ENCODE assay signal across 8 cellular contexts in the genomic region with DNA sequence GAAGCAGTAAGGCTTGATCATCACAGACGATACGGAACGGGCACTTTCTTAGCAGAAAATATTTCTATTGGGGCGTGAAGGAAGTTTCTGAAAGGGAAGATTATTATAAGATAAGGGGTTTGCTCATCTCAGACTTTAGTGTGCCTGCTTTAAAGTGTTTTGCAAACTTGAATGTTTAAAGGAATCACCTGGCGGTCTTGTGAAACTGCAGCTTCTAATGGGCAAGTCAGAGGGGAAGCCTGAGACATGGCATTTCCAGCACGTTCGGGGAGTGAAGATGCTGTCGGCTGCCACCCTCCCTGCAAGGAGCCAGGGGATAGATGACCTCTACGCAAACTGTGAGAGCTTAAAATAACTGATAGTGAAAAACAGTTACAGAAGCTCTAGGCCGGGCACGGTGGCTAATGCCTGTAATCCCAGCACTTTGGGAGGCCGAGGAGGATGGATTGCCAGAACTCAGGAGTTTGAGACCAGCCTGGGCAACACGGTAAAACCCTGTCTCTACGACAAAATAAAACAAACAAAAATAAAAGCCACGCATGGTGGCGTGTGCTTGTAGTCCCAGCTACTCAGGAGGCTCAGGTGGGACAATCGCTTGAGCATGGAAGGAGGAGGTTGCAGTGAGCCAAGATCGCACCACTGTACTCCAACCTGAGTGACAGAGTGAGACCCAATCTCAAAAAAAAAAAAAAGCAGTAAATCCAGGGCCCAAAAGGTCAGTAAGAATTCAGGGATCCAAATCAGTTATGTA. TPM values are rescaled to one million over a fixed set of nuclear protein-coding genes. Genes with fewer than 3 reads are reported as not detected.
DNase-seq lines count a peak whose midpoint lies in the region; ATAC-seq and TF ChIP-seq lines count a peak whose summit lies in the region.

No MANE protein-coding gene starts in this region.

- peak; percentile 2 for ATAC-seq in GM19395 (IDR thresholded peaks at IDR 0.05; ENCODE audit: unreplicated experiment)
- no peak for ATAC-seq in RWPE2 (ENCODE audit: low read depth)
- ATAC-seq in HG03139 (IDR thresholded peaks at IDR 0.05; ENCODE audit: unreplicated experiment) = no peak
- no peak for ATAC-seq in HG02938 (IDR thresholded peaks at IDR 0.05; ENCODE audit: unreplicated experiment)

- DNase-seq in RWPE2 (ENCODE audit: low spot score) (no peak), epithelial cell of proximal tubule (ENCODE audit: low read depth) (no peak), NCI-H510A treated with DMSO at 0.1 percent for 48 hours (lab: John Stamatoyannopoulos, UW) (no peak), NCI-H1694 (lab: John Stamatoyannopoulos, UW) (no peak)

- H3K27me3 ChIP-seq in RWPE2 (ENCODE audit: insufficient read depth, poor library complexity, severe bottlenecking) = no peaks in the 10 kb centered on the region
- no peaks in the 10 kb centered on the region for H3K27me3 ChIP-seq in parathyroid adenoma (ENCODE audit: control insufficient read depth, insufficient read depth, low read length)

- H3K4me3 ChIP-seq in RWPE2 (ENCODE audit: severe bottlenecking) (peak overlapping the region; percentile 42), epithelial cell of proximal tubule (ENCODE audit: low read depth, low read length) (peak overlapping the region; percentile 56), parathyroid adenoma (ENCODE audit: low read depth, low read length) (peak overlapping the region; percentile 66)

- H3K4me2 ChIP-seq in parathyroid adenoma (ENCODE audit: low read length) = peak overlapping the region; percentile 68

- H3K9me3 ChIP-seq in RWPE2 (ENCODE audit: severe bottlenecking) (no peaks in the 10 kb centered on the region), parathyroid adenoma (ENCODE audit: control insufficient read depth, low read length) (no peaks in the 10 kb centered on the region)

- TF ChIP-seq CTCF in RWPE2 (IDR thresholded peaks at IDR 0.05; ENCODE audit: poor library complexity, severe bottlenecking) (no peak), epithelial cell of proximal tubule (conservative IDR thresholded peaks at IDR 0.05; ENCODE audit: low read depth, low read length) (no peak), parathyroid adenoma (IDR thresholded peaks at IDR 0.05) (no peak)

- peaks cover 20% of the 10 kb centered on the region for H3K79me2 ChIP-seq in parathyroid adenoma

- peak overlapping the region; percentile 81 for H2AFZ ChIP-seq in parathyroid adenoma

- H3K4me1 ChIP-seq in RWPE2 (ENCODE audit: insufficient read depth, poor library complexity, severe bottlenecking) = peaks cover 13% of the 10 kb centered on the region
- peaks cover 32% of the 10 kb centered on the region for H3K4me1 ChIP-seq in parathyroid adenoma

- H3K27ac ChIP-seq in RWPE2 (ENCODE audit: poor library complexity, severe bottlenecking) (no peak overlapping the region), parathyroid adenoma (peak overlapping the region; percentile 93)

- H3K36me3 ChIP-seq in RWPE2 (ENCODE audit: low read depth) (no peaks in the 10 kb centered on the region), parathyroid adenoma (ENCODE audit: control insufficient read depth, insufficient read depth, low read length) (no peaks in the 10 kb centered on the region)

- no peak overlapping the region for H3K9ac ChIP-seq in parathyroid adenoma

RNA-seq across cellular contexts. Expression of a gene that starts 2.3 kb away (rescaled TPM):
- total RNA-seq in epithelial cell of proximal tubule = 5.6 and 14.2 TPM in 2 replicates
